In genomic region chr4:10461850-10462400, GRCh38 we compare ENCODE assay signal across 8 cellular contexts. TPM values are rescaled to one million over a fixed set of nuclear protein-coding genes. Genes with fewer than 3 reads are reported as not detected.
A peak's percentile ranks its signal among the peaks of the same experiment; 100 is the strongest.
DNase-seq lines count a peak whose midpoint lies in the region; ATAC-seq and TF ChIP-seq lines count a peak whose summit lies in the region.

No MANE protein-coding gene starts in this region.

- 83 to 90% methylated on average over 24 to 27 of the region's 27 CpGs for WGBS in mesodermal cell (ENCODE audit: insufficient coverage in 2 of 2), 2 experiments
- WGBS in thymus: 55% methylated on average over 27 of the region's 27 CpGs

- H3K4me1 ChIP-seq in cardiac muscle cell (ENCODE audit: low read depth) (no peaks in the 10 kb centered on the region), colonic mucosa (no peaks in the 10 kb centered on the region), mesodermal cell (ENCODE audit: control insufficient read depth, insufficient read depth, low read length, poor library complexity, severe bottlenecking) (no peaks in the 10 kb centered on the region), thymus (ENCODE audit: control insufficient read depth, insufficient read depth, low read length) (peaks cover 6% of the 10 kb centered on the region)

- TF ChIP-seq CTCF in cardiac muscle cell (IDR thresholded peaks at IDR 0.05; ENCODE audit: low read depth, low read length) (no peak), colonic mucosa (IDR thresholded peaks at IDR 0.05) (no peak)

- no peak overlapping the region for H3K27ac ChIP-seq in cardiac muscle cell
- no peak overlapping the region for H3K27ac ChIP-seq in colonic mucosa
- no peak overlapping the region for H3K27ac ChIP-seq in mesodermal cell (ENCODE audit: low read depth, low read length, severe bottlenecking)
- H3K27ac ChIP-seq in thymus (ENCODE audit: low read depth): no peak overlapping the region

- H3K36me3 ChIP-seq in cardiac muscle cell (no peaks in the 10 kb centered on the region), colonic mucosa (no peaks in the 10 kb centered on the region), mesodermal cell (ENCODE audit: control insufficient read depth, insufficient read depth, low read length) (no peaks in the 10 kb centered on the region), thymus (ENCODE audit: control insufficient read depth, insufficient read depth) (no peaks in the 10 kb centered on the region)

- no peak overlapping the region for H3K9ac ChIP-seq in colonic mucosa (ENCODE audit: low read depth in 2 of 2, low read length in 2 of 2)

- no peaks in the 10 kb centered on the region for H3K9me3 ChIP-seq in cardiac muscle cell (ENCODE audit: low read depth)
- H3K9me3 ChIP-seq in colonic mucosa: no peaks in the 10 kb centered on the region
- H3K9me3 ChIP-seq in mesodermal cell (ENCODE audit: control insufficient read depth, low read length): peaks cover 13% of the 10 kb centered on the region
- H3K9me3 ChIP-seq in thymus (ENCODE audit: control insufficient read depth): no peaks in the 10 kb centered on the region

- intact Hi-C loops in Right ventricle myocardium inferior (cut with DNase I): no loop called here
- intact Hi-C loops in colonic mucosa (cut with DNase I): no loop called here

- DNase-seq in cardiac muscle cell (ENCODE audit: low read depth in 1 of 2, low spot score in 1 of 2): no peak
- DNase-seq in Right ventricle myocardium inferior (ENCODE audit: missing footprints): no peak
- DNase-seq in colonic mucosa: no peak
- no peak for DNase-seq in kidney tubule cell (ENCODE audit: low spot score)
- no peak for DNase-seq in anterior cingulate cortex (lab: John Stamatoyannopoulos, UW)
- DNase-seq in NCI-H1417 (lab: John Stamatoyannopoulos, UW): no peak

- H3K27me3 ChIP-seq in cardiac muscle cell (peaks cover 44% of the 10 kb centered on the region), colonic mucosa (peaks cover 7% of the 10 kb centered on the region), thymus (ENCODE audit: control insufficient read depth, insufficient read depth) (peaks cover 48% of the 10 kb centered on the region)

- no peak for ATAC-seq in Right ventricle myocardium inferior

- H3K4me3 ChIP-seq in cardiac muscle cell (peak overlapping the region; percentile 29), colonic mucosa (peak overlapping the region; percentile 7), mesodermal cell (ENCODE audit: extremely low read depth, insufficient read depth, low read length, poor library complexity, severe bottlenecking) (peak overlapping the region; percentile 31), thymus (ENCODE audit: low read length) (peak overlapping the region; percentile 20)

RNA-seq across cellular contexts. Expression of gene ZNF518B, which starts 4.7 kb away (rescaled TPM):
- total RNA-seq in cardiac muscle cell: 27.5 and 35.2 TPM in 2 replicates
- 15.8 and 17.0 TPM in 2 replicates for polyA plus RNA-seq in cardiac muscle cell
- 22.8 TPM for total RNA-seq in Right ventricle myocardium inferior
- total RNA-seq in colonic mucosa: 10 to 100 TPM; 15.3 to 19.0 TPM
- polyA plus RNA-seq in mesodermal cell (2013, experiment 1 of 2): 23.4 TPM
- polyA plus RNA-seq in mesodermal cell (2013, experiment 2 of 2): 20.2 TPM
- 13.6 TPM for polyA plus RNA-seq in thymus
